11 cellular contexts compared by ENCODE assay signal in the genomic region with DNA sequence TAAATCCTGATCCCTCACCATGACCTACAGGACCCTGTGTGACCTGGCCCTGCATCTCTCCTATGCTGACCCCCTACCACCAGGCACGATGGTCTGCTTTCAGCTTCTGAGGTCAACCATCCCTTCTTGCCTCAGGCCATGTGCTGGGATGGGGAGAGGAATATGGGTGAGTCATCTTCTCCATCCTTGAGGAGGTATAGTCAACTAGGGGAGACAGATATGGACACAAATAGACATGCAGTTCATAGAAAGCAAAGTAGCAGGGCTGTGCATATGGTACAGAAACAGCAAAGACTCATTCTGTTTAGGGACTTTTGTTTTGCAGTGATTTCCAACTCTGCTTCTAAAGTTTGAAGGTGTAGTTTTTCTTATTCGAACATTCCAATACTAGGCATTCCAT.
DNase-seq lines count a peak whose midpoint lies in the region; ATAC-seq and TF ChIP-seq lines count a peak whose summit lies in the region.
"Had no signal": no experiment of that assay in that cellular context is flagged by ENCODE, and none has a peak within 500 bp of the region (broad histone marks: within the 10 kb centered on the region; RNA-seq: fewer than 3 reads in every experiment).

No MANE protein-coding gene starts in this region.

- H3K27me3 ChIP-seq in spleen (replicated peaks in 1 of 7) (no peaks in the 10 kb centered on the region), left ventricle myocardium inferior (ENCODE audit: low read depth) (no peaks in the 10 kb centered on the region)
- H3K27me3 ChIP-seq: dorsolateral prefrontal cortex had no signal

- H3K4me1 ChIP-seq in spleen (peaks cover 0 to 48% (median 25%) of the 10 kb centered on the region in 6 donors), left ventricle myocardium inferior (peaks cover 38% of the 10 kb centered on the region)

- no peak overlapping the region for H3K4me3 Mint-ChIP-seq in activated T-cell treated with anti-CD3 and anti-CD28 coated beads, Interleukin-2, amount 50 U/mL, for 24 hours
- H3K4me3 Mint-ChIP-seq in activated T-cell treated with anti-CD3 and anti-CD28 coated beads, Interleukin-2, amount 50 U/mL, for 4 hours = no peak overlapping the region
- H3K4me3 Mint-ChIP-seq in activated naive CD8-positive, alpha-beta T cell = peak overlapping the region; percentile 46

- no peak for DNase-seq in activated T-cell treated with anti-CD3 and anti-CD28 coated beads, Interleukin-2, amount 50 U/mL, for 24 hours
- no peak for DNase-seq in activated T-cell treated with anti-CD3 and anti-CD28 coated beads, Interleukin-2, amount 50 U/mL, for 4 hours
- DNase-seq in spleen (no peak), left ventricle myocardium inferior (no peak), cortex of kidney (lab: John Stamatoyannopoulos, UW) (no peak)
- DNase-seq: dorsolateral prefrontal cortex, hypothalamus, NCI-H1417 had no signal

- H3K27ac Mint-ChIP-seq in activated T-cell treated with anti-CD3 and anti-CD28 coated beads, Interleukin-2, amount 50 U/mL, for 24 hours = peak overlapping the region; percentile 87
- H3K27ac Mint-ChIP-seq in activated naive CD8-positive, alpha-beta T cell = no peak overlapping the region

- H3K36me3 ChIP-seq in spleen (no peaks in the 10 kb centered on the region), left ventricle myocardium inferior (no peaks in the 10 kb centered on the region)

- no peak for TF ChIP-seq CTCF in spleen (IDR thresholded peaks at IDR 0.05 in 8 of 11, conservative IDR thresholded peaks at IDR 0.05 in 3 of 11)
- TF ChIP-seq CTCF in left ventricle myocardium inferior (IDR thresholded peaks at IDR 0.05; ENCODE audit: borderline replicate concordance) = no peak

- 80 to 91% (median 85%) methylated on average over 2 of the region's 2 CpGs for WGBS in spleen, 5 donors

- H3K9me3 ChIP-seq in spleen (no peaks in the 10 kb centered on the region), left ventricle myocardium inferior (replicated peaks) (no peaks in the 10 kb centered on the region)

- no peak for ATAC-seq in activated T-cell treated with anti-CD3 and anti-CD28 coated beads, Interleukin-2, amount 50 U/mL, for 4 hours
- ATAC-seq in HG03025 (IDR thresholded peaks at IDR 0.05; ENCODE audit: low FRiP score, unreplicated experiment) (peak; percentile 11), HG03097 (IDR thresholded peaks at IDR 0.05; ENCODE audit: low FRiP score, unreplicated experiment) (no peak)

- H3K36me3 Mint-ChIP-seq in activated T-cell treated with anti-CD3 and anti-CD28 coated beads, Interleukin-2, amount 50 U/mL, for 24 hours (ENCODE audit: low read depth) = no peaks in the 10 kb centered on the region
- no peaks in the 10 kb centered on the region for H3K36me3 Mint-ChIP-seq in activated T-cell treated with anti-CD3 and anti-CD28 coated beads, Interleukin-2, amount 50 U/mL, for 4 hours (ENCODE audit: insufficient read depth)
- H3K36me3 Mint-ChIP-seq in activated naive CD8-positive, alpha-beta T cell = peaks cover 2% of the 10 kb centered on the region

- H3K27me3 Mint-ChIP-seq in activated T-cell treated with anti-CD3 and anti-CD28 coated beads, Interleukin-2, amount 50 U/mL, for 24 hours = no peaks in the 10 kb centered on the region
- H3K27me3 Mint-ChIP-seq in activated T-cell treated with anti-CD3 and anti-CD28 coated beads, Interleukin-2, amount 50 U/mL, for 4 hours (ENCODE audit: low read depth) = no peaks in the 10 kb centered on the region
- no peaks in the 10 kb centered on the region for H3K27me3 Mint-ChIP-seq in activated naive CD8-positive, alpha-beta T cell

- H3K27ac ChIP-seq in spleen (peak overlapping the region in 5 of 8 donors; percentile 58 to 85 (median 73)), left ventricle myocardium inferior (replicated peaks) (no peak overlapping the region)
- H3K27ac ChIP-seq: dorsolateral prefrontal cortex had no signal

- no peak for TF ChIP-seq POLR2A in spleen (IDR thresholded peaks at IDR 0.05)

- no peaks in the 10 kb centered on the region for H3K9me3 Mint-ChIP-seq in activated T-cell treated with anti-CD3 and anti-CD28 coated beads, Interleukin-2, amount 50 U/mL, for 24 hours
- no peaks in the 10 kb centered on the region for H3K9me3 Mint-ChIP-seq in activated T-cell treated with anti-CD3 and anti-CD28 coated beads, Interleukin-2, amount 50 U/mL, for 4 hours
- no peaks in the 10 kb centered on the region for H3K9me3 Mint-ChIP-seq in activated naive CD8-positive, alpha-beta T cell (ENCODE audit: low read depth)

- intact Hi-C loops in spleen (cut with DNase I; ENCODE audit: low total_unique reads) (no loop called here), left ventricle myocardium inferior (cut with micrococcal nuclease) (no loop called here)

- H3K4me3 ChIP-seq in spleen = no peak overlapping the region
- H3K4me3 ChIP-seq in left ventricle myocardium inferior = no peak overlapping the region
- H3K4me3 ChIP-seq: dorsolateral prefrontal cortex had no signal

- peaks cover 45% of the 10 kb centered on the region for H3K4me1 Mint-ChIP-seq in activated T-cell treated with anti-CD3 and anti-CD28 coated beads, Interleukin-2, amount 50 U/mL, for 24 hours (ENCODE audit: low read depth)
- H3K4me1 Mint-ChIP-seq in activated T-cell treated with anti-CD3 and anti-CD28 coated beads, Interleukin-2, amount 50 U/mL, for 4 hours (ENCODE audit: low read depth) = peaks cover 40% of the 10 kb centered on the region
- peaks cover 47% of the 10 kb centered on the region for H3K4me1 Mint-ChIP-seq in activated naive CD8-positive, alpha-beta T cell (ENCODE audit: low read depth)
